1 cellular context compared by ENCODE assay signal in the genomic region with DNA sequence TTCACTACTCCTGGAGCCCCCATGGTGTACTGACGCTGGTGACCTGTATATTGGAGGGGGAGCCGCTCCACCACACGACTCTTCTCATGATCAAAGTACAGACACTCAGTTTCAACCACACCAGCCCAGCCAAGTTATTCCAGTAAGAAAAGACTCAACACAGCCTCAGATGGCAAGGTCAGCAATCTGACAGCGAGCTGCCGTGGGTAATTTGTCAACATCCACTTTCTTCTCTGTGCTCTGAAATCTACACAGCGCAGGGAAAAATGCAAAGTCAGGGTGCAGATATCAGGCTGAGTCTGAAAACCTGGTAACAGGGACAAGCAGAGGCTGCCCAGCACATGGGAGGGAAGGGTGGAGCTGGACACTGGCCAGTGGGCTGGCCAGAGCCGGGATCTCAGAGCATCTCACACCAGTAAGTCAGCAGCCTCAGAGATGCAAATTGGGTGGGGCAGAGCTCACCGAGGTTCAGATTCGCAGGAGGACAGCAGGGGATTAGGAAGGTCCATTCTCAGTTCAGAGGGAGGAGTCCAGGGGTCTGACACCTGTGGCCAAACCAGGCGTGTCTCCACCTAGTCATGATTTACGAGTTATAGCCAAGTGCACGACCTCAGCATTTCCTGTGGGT.
TF ChIP-seq lines count a peak whose summit lies in the region.

No MANE protein-coding gene starts in this region.

TF ChIP-seq in GM23338, 12 proteins besides CTCF, POLR2A, EP300 and RAD21 (continued from another document):
- TF ChIP-seq, protein P1, sequence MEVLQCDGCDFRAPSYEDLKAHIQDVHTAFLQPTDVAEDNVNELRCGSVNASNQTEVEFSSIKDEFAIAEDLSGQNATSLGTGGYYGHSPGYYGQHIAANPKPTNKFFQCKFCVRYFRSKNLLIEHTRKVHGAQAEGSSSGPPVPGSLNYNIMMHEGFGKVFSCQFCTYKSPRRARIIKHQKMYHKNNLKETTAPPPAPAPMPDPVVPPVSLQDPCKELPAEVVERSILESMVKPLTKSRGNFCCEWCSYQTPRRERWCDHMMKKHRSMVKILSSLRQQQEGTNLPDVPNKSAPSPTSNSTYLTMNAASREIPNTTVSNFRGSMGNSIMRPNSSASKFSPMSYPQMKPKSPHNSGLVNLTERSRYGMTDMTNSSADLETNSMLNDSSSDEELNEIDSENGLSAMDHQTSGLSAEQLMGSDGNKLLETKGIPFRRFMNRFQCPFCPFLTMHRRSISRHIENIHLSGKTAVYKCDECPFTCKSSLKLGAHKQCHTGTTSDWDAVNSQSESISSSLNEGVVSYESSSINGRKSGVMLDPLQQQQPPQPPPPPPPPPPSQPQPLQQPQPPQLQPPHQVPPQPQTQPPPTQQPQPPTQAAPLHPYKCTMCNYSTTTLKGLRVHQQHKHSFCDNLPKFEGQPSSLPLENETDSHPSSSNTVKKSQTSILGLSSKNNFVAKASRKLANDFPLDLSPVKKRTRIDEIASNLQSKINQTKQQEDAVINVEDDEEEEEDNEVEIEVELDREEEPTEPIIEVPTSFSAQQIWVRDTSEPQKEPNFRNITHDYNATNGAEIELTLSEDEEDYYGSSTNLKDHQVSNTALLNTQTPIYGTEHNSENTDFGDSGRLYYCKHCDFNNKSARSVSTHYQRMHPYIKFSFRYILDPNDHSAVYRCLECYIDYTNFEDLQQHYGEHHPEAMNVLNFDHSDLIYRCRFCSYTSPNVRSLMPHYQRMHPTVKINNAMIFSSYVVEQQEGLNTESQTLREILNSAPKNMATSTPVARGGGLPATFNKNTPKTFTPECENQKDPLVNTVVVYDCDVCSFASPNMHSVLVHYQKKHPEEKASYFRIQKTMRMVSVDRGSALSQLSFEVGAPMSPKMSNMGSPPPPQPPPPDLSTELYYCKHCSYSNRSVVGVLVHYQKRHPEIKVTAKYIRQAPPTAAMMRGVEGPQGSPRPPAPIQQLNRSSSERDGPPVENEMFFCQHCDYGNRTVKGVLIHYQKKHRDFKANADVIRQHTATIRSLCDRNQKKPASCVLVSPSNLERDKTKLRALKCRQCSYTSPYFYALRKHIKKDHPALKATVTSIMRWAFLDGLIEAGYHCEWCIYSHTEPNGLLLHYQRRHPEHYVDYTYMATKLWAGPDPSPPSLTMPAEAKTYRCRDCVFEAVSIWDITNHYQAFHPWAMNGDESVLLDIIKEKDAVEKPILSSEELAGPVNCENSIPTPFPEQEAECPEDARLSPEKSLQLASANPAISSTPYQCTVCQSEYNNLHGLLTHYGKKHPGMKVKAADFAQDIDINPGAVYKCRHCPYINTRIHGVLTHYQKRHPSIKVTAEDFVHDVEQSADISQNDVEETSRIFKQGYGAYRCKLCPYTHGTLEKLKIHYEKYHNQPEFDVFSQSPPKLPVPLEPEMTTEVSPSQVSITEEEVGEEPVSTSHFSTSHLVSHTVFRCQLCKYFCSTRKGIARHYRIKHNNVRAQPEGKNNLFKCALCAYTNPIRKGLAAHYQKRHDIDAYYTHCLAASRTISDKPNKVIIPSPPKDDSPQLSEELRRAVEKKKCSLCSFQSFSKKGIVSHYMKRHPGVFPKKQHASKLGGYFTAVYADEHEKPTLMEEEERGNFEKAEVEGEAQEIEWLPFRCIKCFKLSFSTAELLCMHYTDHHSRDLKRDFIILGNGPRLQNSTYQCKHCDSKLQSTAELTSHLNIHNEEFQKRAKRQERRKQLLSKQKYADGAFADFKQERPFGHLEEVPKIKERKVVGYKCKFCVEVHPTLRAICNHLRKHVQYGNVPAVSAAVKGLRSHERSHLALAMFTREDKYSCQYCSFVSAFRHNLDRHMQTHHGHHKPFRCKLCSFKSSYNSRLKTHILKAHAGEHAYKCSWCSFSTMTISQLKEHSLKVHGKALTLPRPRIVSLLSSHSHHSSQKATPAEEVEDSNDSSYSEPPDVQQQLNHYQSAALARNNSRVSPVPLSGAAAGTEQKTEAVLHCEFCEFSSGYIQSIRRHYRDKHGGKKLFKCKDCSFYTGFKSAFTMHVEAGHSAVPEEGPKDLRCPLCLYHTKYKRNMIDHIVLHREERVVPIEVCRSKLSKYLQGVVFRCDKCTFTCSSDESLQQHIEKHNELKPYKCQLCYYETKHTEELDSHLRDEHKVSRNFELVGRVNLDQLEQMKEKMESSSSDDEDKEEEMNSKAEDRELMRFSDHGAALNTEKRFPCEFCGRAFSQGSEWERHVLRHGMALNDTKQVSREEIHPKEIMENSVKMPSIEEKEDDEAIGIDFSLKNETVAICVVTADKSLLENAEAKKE (CRISPR knock-in tag; IDR thresholded peaks at IDR 0.05), result no peak
- TF ChIP-seq ZNF114 (CRISPR knock-in tag; IDR thresholded peaks at IDR 0.05) (no peak), JUNB (IDR thresholded peaks at IDR 0.05; ENCODE audit: unreplicated experiment) (no peak), NANOG (IDR thresholded peaks at IDR 0.05; ENCODE audit: borderline replicate concordance) (no peak), EZH2phosphoT487 (IDR thresholded peaks at IDR 0.05; ENCODE audit: unreplicated experiment) (no peak)
- TF ChIP-seq, protein P2, sequence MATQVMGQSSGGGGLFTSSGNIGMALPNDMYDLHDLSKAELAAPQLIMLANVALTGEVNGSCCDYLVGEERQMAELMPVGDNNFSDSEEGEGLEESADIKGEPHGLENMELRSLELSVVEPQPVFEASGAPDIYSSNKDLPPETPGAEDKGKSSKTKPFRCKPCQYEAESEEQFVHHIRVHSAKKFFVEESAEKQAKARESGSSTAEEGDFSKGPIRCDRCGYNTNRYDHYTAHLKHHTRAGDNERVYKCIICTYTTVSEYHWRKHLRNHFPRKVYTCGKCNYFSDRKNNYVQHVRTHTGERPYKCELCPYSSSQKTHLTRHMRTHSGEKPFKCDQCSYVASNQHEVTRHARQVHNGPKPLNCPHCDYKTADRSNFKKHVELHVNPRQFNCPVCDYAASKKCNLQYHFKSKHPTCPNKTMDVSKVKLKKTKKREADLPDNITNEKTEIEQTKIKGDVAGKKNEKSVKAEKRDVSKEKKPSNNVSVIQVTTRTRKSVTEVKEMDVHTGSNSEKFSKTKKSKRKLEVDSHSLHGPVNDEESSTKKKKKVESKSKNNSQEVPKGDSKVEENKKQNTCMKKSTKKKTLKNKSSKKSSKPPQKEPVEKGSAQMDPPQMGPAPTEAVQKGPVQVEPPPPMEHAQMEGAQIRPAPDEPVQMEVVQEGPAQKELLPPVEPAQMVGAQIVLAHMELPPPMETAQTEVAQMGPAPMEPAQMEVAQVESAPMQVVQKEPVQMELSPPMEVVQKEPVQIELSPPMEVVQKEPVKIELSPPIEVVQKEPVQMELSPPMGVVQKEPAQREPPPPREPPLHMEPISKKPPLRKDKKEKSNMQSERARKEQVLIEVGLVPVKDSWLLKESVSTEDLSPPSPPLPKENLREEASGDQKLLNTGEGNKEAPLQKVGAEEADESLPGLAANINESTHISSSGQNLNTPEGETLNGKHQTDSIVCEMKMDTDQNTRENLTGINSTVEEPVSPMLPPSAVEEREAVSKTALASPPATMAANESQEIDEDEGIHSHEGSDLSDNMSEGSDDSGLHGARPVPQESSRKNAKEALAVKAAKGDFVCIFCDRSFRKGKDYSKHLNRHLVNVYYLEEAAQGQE (IDR thresholded peaks at IDR 0.05; ENCODE audit: unreplicated experiment), result no peak
- TF ChIP-seq, protein P3, sequence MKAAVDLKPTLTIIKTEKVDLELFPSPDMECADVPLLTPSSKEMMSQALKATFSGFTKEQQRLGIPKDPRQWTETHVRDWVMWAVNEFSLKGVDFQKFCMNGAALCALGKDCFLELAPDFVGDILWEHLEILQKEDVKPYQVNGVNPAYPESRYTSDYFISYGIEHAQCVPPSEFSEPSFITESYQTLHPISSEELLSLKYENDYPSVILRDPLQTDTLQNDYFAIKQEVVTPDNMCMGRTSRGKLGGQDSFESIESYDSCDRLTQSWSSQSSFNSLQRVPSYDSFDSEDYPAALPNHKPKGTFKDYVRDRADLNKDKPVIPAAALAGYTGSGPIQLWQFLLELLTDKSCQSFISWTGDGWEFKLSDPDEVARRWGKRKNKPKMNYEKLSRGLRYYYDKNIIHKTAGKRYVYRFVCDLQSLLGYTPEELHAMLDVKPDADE (IDR thresholded peaks at IDR 0.05), result no peak
